In the genomic region with DNA sequence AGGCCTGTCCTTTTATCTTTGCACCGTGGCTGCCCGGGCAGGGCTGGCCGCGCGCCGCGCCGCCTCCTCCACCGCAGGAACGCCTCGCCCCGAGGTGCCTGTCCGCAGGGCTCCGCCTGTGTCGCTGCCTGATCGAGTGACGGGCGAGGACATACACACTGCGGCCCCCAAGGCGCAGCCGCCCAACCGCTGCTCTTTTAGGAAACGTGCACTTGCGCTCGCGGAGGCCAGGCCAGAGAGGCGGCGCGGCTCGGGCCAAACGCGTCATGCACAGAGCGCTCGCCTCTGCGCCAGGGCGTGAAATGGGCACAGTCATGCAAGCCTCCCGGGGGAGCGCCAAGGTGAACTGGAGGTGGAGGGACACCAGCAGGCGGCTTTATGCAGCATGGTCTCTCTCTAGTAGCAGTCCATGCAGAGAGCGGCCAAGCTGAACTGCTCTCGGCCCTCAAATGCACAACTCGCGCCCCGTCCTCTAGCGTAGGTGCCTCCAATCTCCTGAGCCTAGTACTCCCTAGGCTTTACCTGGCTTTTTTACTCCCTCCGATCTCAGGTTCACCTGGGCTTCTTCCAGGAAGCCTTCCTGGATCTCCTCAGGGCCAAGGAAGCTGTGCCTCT, we compare ENCODE assay signal across 1 cellular context.
TF ChIP-seq lines count a peak whose summit lies in the region.

No MANE protein-coding gene starts in this region.

TF ChIP-seq in HepG2, 621 proteins besides CTCF, POLR2A, EP300 and RAD21 (continued from another document):
- TF ChIP-seq GATAD2A (CRISPR knock-in tag; IDR thresholded peaks at IDR 0.05) = no peak
